10 cellular contexts compared by ENCODE assay signal in genomic region chr1:52057876-52058275, GRCh38. TPM values are rescaled to one million over a fixed set of nuclear protein-coding genes. Genes with fewer than 3 reads are reported as not detected.
DNase-seq lines count a peak whose midpoint lies in the region; ATAC-seq, FAIRE-seq and TF ChIP-seq lines count a peak whose summit lies in the region.
"Had no signal": no experiment of that assay in that cellular context is flagged by ENCODE, and none has a peak within 500 bp of the region (broad histone marks: within the 10 kb centered on the region; RNA-seq: fewer than 3 reads in every experiment).

No MANE protein-coding gene starts in this region.

- DNase-seq in astrocyte (ENCODE audit: low read depth): no peak
- DNase-seq in mesothelial cell of epicardium (ENCODE audit: low spot score in 2 of 2, unreplicated experiment in 2 of 2): no peak
- DNase-seq in SKM-1 treated with dmso at 0.1 percent for 144 hours (lab: John Stamatoyannopoulos, UW; ENCODE audit: unreplicated experiment): no peak
- no peak for DNase-seq in spleen
- DNase-seq: cerebellar nuclear complex, mucosa of descending colon had no signal

- peaks cover 27 to 74% (median 54%) of the 10 kb centered on the region in 11 experiments; a peak in 19 of 22 replicates for H4K20me1 ChIP-seq in BLaER1 treated with 17β-estradiol and CSF1 and Interleukin-3, amounts not matched to agents 10 nM and 100 nM
- peaks cover 39% of the 10 kb centered on the region for H4K20me1 ChIP-seq in astrocyte (ENCODE audit: insufficient read depth, low read length)

- peaks cover 15% of the 10 kb centered on the region for H3K36me3 Mint-ChIP-seq in astrocyte (ENCODE audit: low read depth, unreplicated experiment)
- H3K36me3 Mint-ChIP-seq in mesothelial cell of epicardium: peaks cover 8% of the 10 kb centered on the region

- H3K4me2 ChIP-seq in BLaER1 treated with 17β-estradiol and CSF1 and Interleukin-3, amounts not matched to agents 10 nM and 100 nM: peak overlapping the region; percentile 73 to 97 (median 91)
- peak overlapping the region; percentile 94 for H3K4me2 ChIP-seq in astrocyte (ENCODE audit: low read length)

- H3K27ac ChIP-seq in BLaER1 treated with 17β-estradiol and CSF1 and Interleukin-3, amounts not matched to agents 10 nM and 100 nM: peak overlapping the region in 10 of 11 experiments; percentile 94 to 98 (median 98); a peak in 18 of 22 replicates
- H3K27ac ChIP-seq in HUES48 (ENCODE audit: low read depth, low read length) (peak overlapping the region; percentile 26), astrocyte (ENCODE audit: low read depth, low read length) (no peak overlapping the region), spleen (peak overlapping the region in 3 of 8 donors; percentile 15 to 95 (median 95))

- peaks cover 74% of the 10 kb centered on the region for H3K79me2 ChIP-seq in astrocyte (ENCODE audit: insufficient read depth, low read length)

- FAIRE-seq in astrocyte (lab: Jason Lieb, UNC): no peak

- TF ChIP-seq CTCF in astrocyte (IDR thresholded peaks at IDR 0.05; ENCODE audit: insufficient read depth, low read depth, low read length): no peak
- no peak for TF ChIP-seq CTCF in mesothelial cell of epicardium (IDR thresholded peaks at IDR 0.05; ENCODE audit: unreplicated experiment)
- TF ChIP-seq CTCF in spleen (IDR thresholded peaks at IDR 0.05 in 8 of 11, conservative IDR thresholded peaks at IDR 0.05 in 3 of 11): no peak

- H3K4me1 ChIP-seq in BLaER1 treated with 17β-estradiol and CSF1 and Interleukin-3, amounts not matched to agents 10 nM and 100 nM: peaks cover 39 to 48% (median 43%) of the 10 kb centered on the region in 10 experiments
- H3K4me1 ChIP-seq in HUES48 (ENCODE audit: control insufficient read depth, insufficient read depth, low read length): peaks cover 15% of the 10 kb centered on the region
- peaks cover 16% of the 10 kb centered on the region for H3K4me1 ChIP-seq in astrocyte (ENCODE audit: insufficient read depth, low read length)
- peaks cover 36 to 68% (median 50%) of the 10 kb centered on the region in 6 donors for H3K4me1 ChIP-seq in spleen

- ATAC-seq in GM19397 (IDR thresholded peaks at IDR 0.05; ENCODE audit: unreplicated experiment) (no peak), HG02981 (IDR thresholded peaks at IDR 0.05; ENCODE audit: unreplicated experiment) (no peak)
- ATAC-seq: mucosa of descending colon had no signal

- H3K9me3 Mint-ChIP-seq in astrocyte (ENCODE audit: unreplicated experiment) (no peaks in the 10 kb centered on the region), mesothelial cell of epicardium (no peaks in the 10 kb centered on the region)

- H3K9ac ChIP-seq in BLaER1 treated with 17β-estradiol and CSF1 and Interleukin-3, amounts not matched to agents 10 nM and 100 nM: peak overlapping the region in 10 of 11 experiments; percentile 93 to 97 (median 95); a peak in 17 of 22 replicates
- H3K9ac ChIP-seq in HUES48 (ENCODE audit: low read depth, low read length) (peak overlapping the region; percentile 91; the same call in 1 of the 2 replicates), astrocyte (ENCODE audit: low read length) (no peak overlapping the region)

- intact Hi-C loops in spleen (cut with DNase I; ENCODE audit: low total_unique reads): no loop called here

- H3K27me3 ChIP-seq in BLaER1 treated with 17β-estradiol and CSF1 and Interleukin-3, amounts not matched to agents 10 nM and 100 nM: no peaks in the 10 kb centered on the region
- H3K27me3 ChIP-seq in HUES48 (ENCODE audit: control insufficient read depth, insufficient read depth, low read length): no peaks in the 10 kb centered on the region
- H3K27me3 ChIP-seq in astrocyte (ENCODE audit: insufficient read depth, low read length): no peaks in the 10 kb centered on the region
- H3K27me3 ChIP-seq in spleen (replicated peaks in 1 of 7): no peaks in the 10 kb centered on the region

- peaks cover 32 to 48% (median 42%) of the 10 kb centered on the region in 11 experiments for H3K36me3 ChIP-seq in BLaER1 treated with 17β-estradiol and CSF1 and Interleukin-3, amounts not matched to agents 10 nM and 100 nM
- H3K36me3 ChIP-seq in HUES48 (ENCODE audit: control insufficient read depth, insufficient read depth, low read length) (peaks cover 43% of the 10 kb centered on the region), astrocyte (ENCODE audit: insufficient read depth, low read length) (peaks cover 15% of the 10 kb centered on the region), spleen (peaks cover 0 to 41% (median 24%) of the 10 kb centered on the region in 6 donors)

- H3K27ac Mint-ChIP-seq in astrocyte (ENCODE audit: unreplicated experiment) (peak overlapping the region; percentile 84), mesothelial cell of epicardium (peak overlapping the region; percentile 93)

- H3K9me3 ChIP-seq in BLaER1 treated with 17β-estradiol and CSF1 and Interleukin-3, amounts not matched to agents 10 nM and 100 nM (replicated peaks in 1 of 11): no peaks in the 10 kb centered on the region
- H3K9me3 ChIP-seq in HUES48 (ENCODE audit: control insufficient read depth, insufficient read depth, low read length) (no peaks in the 10 kb centered on the region), astrocyte (ENCODE audit: insufficient read depth, low read depth, low read length) (no peaks in the 10 kb centered on the region), spleen (no peaks in the 10 kb centered on the region)
- H3K9me3 ChIP-seq: mucosa of descending colon had no signal

- H3K27me3 Mint-ChIP-seq in astrocyte (ENCODE audit: low read depth, unreplicated experiment) (no peaks in the 10 kb centered on the region), mesothelial cell of epicardium (ENCODE audit: low read depth) (no peaks in the 10 kb centered on the region)

- H3K4me1 Mint-ChIP-seq in astrocyte (ENCODE audit: low read depth, unreplicated experiment) (peaks cover 21% of the 10 kb centered on the region), mesothelial cell of epicardium (peaks cover 42% of the 10 kb centered on the region)

- TF ChIP-seq POLR2A in spleen (IDR thresholded peaks at IDR 0.05): no peak

- H3K4me3 Mint-ChIP-seq in astrocyte (ENCODE audit: unreplicated experiment) (peak overlapping the region; percentile 99), mesothelial cell of epicardium (peak overlapping the region; percentile 93)

- H3K4me3 ChIP-seq in BLaER1 treated with 17β-estradiol and CSF1 and Interleukin-3, amounts not matched to agents 10 nM and 100 nM: peak overlapping the region; percentile 81 to 96 (median 92)
- H3K4me3 ChIP-seq in HUES48 (ENCODE audit: low read depth, low read length): peak overlapping the region; percentile 98
- peak overlapping the region; percentile 87 for H3K4me3 ChIP-seq in astrocyte (ENCODE audit: insufficient read depth, low read depth, low read length)
- H3K4me3 ChIP-seq in spleen: peak overlapping the region in 3 of 8 donors; percentile 88 to 95 (median 94)
- H3K4me3 ChIP-seq: mucosa of descending colon had no signal

- no peak overlapping the region for H2AFZ ChIP-seq in astrocyte (ENCODE audit: low read depth, low read length)

RNA-seq across cellular contexts. Expression of gene BTF3L4, which starts 1.8 kb away (rescaled TPM):
- total RNA-seq in astrocyte (47.1 and 51.5 TPM in 2 replicates), mesothelial cell of epicardium (74.0 to 78.1 TPM (median 76.3 TPM) in 3 replicates), spleen (10 to 100 TPM; 30.0 to 48.6 (median 37.0) TPM)
- 10 to 100 TPM; 29.5 to 40.2 (median 37.2) TPM for polyA plus RNA-seq in spleen

RNA-seq across cellular contexts. Expression of gene TXNDC12, which starts 2.9 kb away (rescaled TPM):
- total RNA-seq in astrocyte: 66.8 and 73.0 TPM in 2 replicates
- total RNA-seq in mesothelial cell of epicardium: 46.7 to 53.9 TPM (median 47.8 TPM) in 3 replicates
- total RNA-seq in spleen: 10 to 100 TPM; 40.1 to 49.5 (median 44.2) TPM
- 10 to 100 TPM; 10.3 to 18.1 (median 17.7) TPM for polyA plus RNA-seq in spleen

RNA-seq across cellular contexts. Expression of gene KTI12, which starts 24.3 kb away (rescaled TPM):
- total RNA-seq in astrocyte: 8.6 and 9.5 TPM in 2 replicates
- 8.2 to 9.4 TPM (median 8.5 TPM) in 3 replicates for total RNA-seq in mesothelial cell of epicardium
- total RNA-seq in spleen: 10 to 100 TPM in 3 of 7 donors, 1 to 10 TPM in 4; 7.4 to 15.7 (median 9.5) TPM
- polyA plus RNA-seq in spleen: 10 to 100 TPM in 2 of 3 donors, 1 to 10 TPM in 1; 9.4 to 14.5 (median 12.0) TPM
